Comparison of ENCODE assay signal across 20 cellular contexts in genomic region chr17:81825841-81826471, GRCh38. TPM values are rescaled to one million over a fixed set of nuclear protein-coding genes. Genes with fewer than 3 reads are reported as not detected.
DNase-seq lines count a peak whose midpoint lies in the region; ATAC-seq and TF ChIP-seq lines count a peak whose summit lies in the region.
"Had no signal": no experiment of that assay in that cellular context is flagged by ENCODE, and none has a peak within 500 bp of the region (broad histone marks: within the 10 kb centered on the region; RNA-seq: fewer than 3 reads in every experiment).

No MANE protein-coding gene starts in this region.

- TF ChIP-seq CTCF in HEK293 (tag by site-specific recombination; IDR thresholded peaks at IDR 0.05), result peak; percentile 80
- TF ChIP-seq CTCF in neural crest cell (conservative IDR thresholded peaks at IDR 0.05), result peak; percentile 16

- peak overlapping the region; percentile 13 for H3K27ac Mint-ChIP-seq in activated T-helper 17 cell treated with anti-CD3 and anti-CD28 coated beads, Interleukin-2, amount 50 U/mL, for 72 hours
- H3K27ac Mint-ChIP-seq in neural crest cell (ENCODE audit: unreplicated experiment), result no peak overlapping the region
- H3K27ac Mint-ChIP-seq: activated T-cell treated with anti-CD3 and anti-CD28 coated beads, Interleukin-2, amount 50 U/mL, for 24 hours had no signal

- no peaks in the 10 kb centered on the region for H3K36me3 Mint-ChIP-seq in activated T-helper 17 cell treated with anti-CD3 and anti-CD28 coated beads, Interleukin-2, amount 50 U/mL, for 72 hours (ENCODE audit: low read depth)
- H3K36me3 Mint-ChIP-seq in neural crest cell (ENCODE audit: low read depth), result peaks cover 3% of the 10 kb centered on the region

- CTCF ChIA-PET in HEK293 (lab: Yijun Ruan, JAX), result interaction anchor here (0.6 kb wide), 1 partner anchor 326 kb away, joined by 4 read pairs; no protein-coding TSS in a partner anchor

- H3K9me3 ChIP-seq in HEK293 (ENCODE audit: control insufficient read depth, insufficient read depth, low read depth, low read length), result no peaks in the 10 kb centered on the region
- H3K9me3 ChIP-seq: BLaER1, testis had no signal

- H3K27me3 Mint-ChIP-seq in activated T-helper 17 cell treated with anti-CD3 and anti-CD28 coated beads, Interleukin-2, amount 50 U/mL, for 72 hours, result no peaks in the 10 kb centered on the region
- no peaks in the 10 kb centered on the region for H3K27me3 Mint-ChIP-seq in neural crest cell (ENCODE audit: low read depth)
- H3K27me3 Mint-ChIP-seq: activated T-cell treated with anti-CD3 and anti-CD28 coated beads, Interleukin-2, amount 50 U/mL, for 24 hours had no signal

- H3K4me3 Mint-ChIP-seq in activated T-helper 17 cell treated with anti-CD3 and anti-CD28 coated beads, Interleukin-2, amount 50 U/mL, for 72 hours, result no peak overlapping the region
- peak overlapping the region; percentile 21 for H3K4me3 Mint-ChIP-seq in neural crest cell
- H3K4me3 Mint-ChIP-seq: activated T-cell treated with anti-CD3 and anti-CD28 coated beads, Interleukin-2, amount 50 U/mL, for 24 hours had no signal

- no peak for ATAC-seq in activated T-helper 17 cell treated with anti-CD3 and anti-CD28 coated beads, Interleukin-2, amount 50 U/mL, for 72 hours (replicated peaks)
- ATAC-seq in GM19035 (IDR thresholded peaks at IDR 0.05; ENCODE audit: unreplicated experiment), result no peak
- ATAC-seq: sciatic nerve had no signal

- H3K4me1 Mint-ChIP-seq in activated T-helper 17 cell treated with anti-CD3 and anti-CD28 coated beads, Interleukin-2, amount 50 U/mL, for 72 hours, result peaks cover 5% of the 10 kb centered on the region
- H3K4me1 Mint-ChIP-seq in neural crest cell, result peaks cover 26% of the 10 kb centered on the region

- no peak overlapping the region for H3K4me3 ChIP-seq in HEK293 (ENCODE audit: low read depth, low read length)
- H3K4me3 ChIP-seq: BLaER1, SK-N-MC, testis had no signal

- peaks cover 10% of the 10 kb centered on the region for H3K4me1 ChIP-seq in HEK293 (ENCODE audit: control insufficient read depth, insufficient read depth, low read length)

- DNase-seq in ELF-1 (ENCODE audit: low read depth, low spot score), result peak; percentile 35
- DNase-seq in neural crest cell (ENCODE audit: low read depth, low spot score), result no peak
- no peak for DNase-seq in activated CD4-positive, CD25-positive, alpha-beta regulatory T cell (lab: John Stamatoyannopoulos, UW)
- DNase-seq in NCI-H1105 treated with DMSO at 0.1 percent for 48 hours (lab: John Stamatoyannopoulos, UW), result no peak
- DNase-seq: activated CD4-positive, alpha-beta T cell treated with anti-CD3 and anti-CD28 coated beads, Interleukin-2, amount 50 U/mL, for 4 hours; activated T-cell treated with anti-CD3 and anti-CD28 coated beads, Interleukin-2, amount 50 U/mL, for 24 hours; hypothalamus; NCI-H510A; nucleus accumbens; stimulated activated CD4-positive, alpha-beta T cell treated with anti-CD3 and anti-CD28 coated beads, Interleukin-2, amount 100 ng/mL, for 48 hours; testis had no signal

- POLR2A ChIA-PET in HEK293 (lab: Yijun Ruan, JAX), result interaction anchor here (0.6 to 1.7 kb wide), 6 partner anchors 65 to 310 kb away, joined by 3 to 6 read pairs (median 4); partner anchors contain the start of genes ALYREF and SLC25A10

- H3K27ac ChIP-seq in HEK293 (ENCODE audit: extremely low read depth, low read depth, low read length), result no peak overlapping the region
- H3K27ac ChIP-seq: KMS-11, SK-N-MC, testis had no signal

- peaks cover 0 to 10% of the 10 kb centered on the region in 2 experiments; a peak in 2 of 3 replicates for H3K36me3 ChIP-seq in HEK293 (ENCODE audit: control insufficient read depth in 2 of 2, insufficient read depth in 1 of 2, low read length in 2 of 2)

- H3K9me3 Mint-ChIP-seq in activated T-helper 17 cell treated with anti-CD3 and anti-CD28 coated beads, Interleukin-2, amount 50 U/mL, for 72 hours, result no peaks in the 10 kb centered on the region
- no peaks in the 10 kb centered on the region for H3K9me3 Mint-ChIP-seq in neural crest cell
- H3K9me3 Mint-ChIP-seq: activated T-cell treated with anti-CD3 and anti-CD28 coated beads, Interleukin-2, amount 50 U/mL, for 24 hours had no signal

TF ChIP-seq in HEK293, 187 proteins besides CTCF, POLR2A, EP300 and RAD21 (continues in another document):
- TF ChIP-seq, protein P1, sequence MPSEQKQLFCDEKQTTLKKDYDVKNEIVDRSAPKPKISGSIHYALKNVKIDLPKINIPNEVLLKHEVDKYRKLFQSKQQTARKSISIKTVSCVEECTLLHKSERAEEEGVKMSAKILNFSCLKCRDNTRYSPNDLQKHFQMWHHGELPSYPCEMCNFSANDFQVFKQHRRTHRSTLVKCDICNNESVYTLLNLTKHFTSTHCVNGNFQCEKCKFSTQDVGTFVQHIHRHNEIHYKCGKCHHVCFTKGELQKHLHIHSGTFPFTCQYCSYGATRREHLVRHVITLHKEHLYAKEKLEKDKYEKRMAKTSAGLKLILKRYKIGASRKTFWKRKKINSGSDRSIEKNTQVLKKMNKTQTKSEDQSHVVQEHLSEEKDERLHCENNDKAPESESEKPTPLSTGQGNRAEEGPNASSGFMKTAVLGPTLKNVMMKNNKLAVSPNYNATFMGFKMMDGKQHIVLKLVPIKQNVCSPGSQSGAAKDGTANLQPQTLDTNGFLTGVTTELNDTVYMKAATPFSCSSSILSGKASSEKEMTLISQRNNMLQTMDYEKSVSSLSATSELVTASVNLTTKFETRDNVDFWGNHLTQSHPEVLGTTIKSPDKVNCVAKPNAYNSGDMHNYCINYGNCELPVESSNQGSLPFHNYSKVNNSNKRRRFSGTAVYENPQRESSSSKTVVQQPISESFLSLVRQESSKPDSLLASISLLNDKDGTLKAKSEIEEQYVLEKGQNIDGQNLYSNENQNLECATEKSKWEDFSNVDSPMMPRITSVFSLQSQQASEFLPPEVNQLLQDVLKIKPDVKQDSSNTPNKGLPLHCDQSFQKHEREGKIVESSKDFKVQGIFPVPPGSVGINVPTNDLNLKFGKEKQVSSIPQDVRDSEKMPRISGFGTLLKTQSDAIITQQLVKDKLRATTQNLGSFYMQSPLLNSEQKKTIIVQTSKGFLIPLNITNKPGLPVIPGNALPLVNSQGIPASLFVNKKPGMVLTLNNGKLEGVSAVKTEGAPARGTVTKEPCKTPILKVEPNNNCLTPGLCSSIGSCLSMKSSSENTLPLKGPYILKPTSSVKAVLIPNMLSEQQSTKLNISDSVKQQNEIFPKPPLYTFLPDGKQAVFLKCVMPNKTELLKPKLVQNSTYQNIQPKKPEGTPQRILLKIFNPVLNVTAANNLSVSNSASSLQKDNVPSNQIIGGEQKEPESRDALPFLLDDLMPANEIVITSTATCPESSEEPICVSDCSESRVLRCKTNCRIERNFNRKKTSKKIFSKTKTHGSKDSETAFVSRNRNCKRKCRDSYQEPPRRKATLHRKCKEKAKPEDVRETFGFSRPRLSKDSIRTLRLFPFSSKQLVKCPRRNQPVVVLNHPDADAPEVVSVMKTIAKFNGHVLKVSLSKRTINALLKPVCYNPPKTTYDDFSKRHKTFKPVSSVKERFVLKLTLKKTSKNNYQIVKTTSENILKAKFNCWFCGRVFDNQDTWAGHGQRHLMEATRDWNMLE (tag by site-specific recombination; conservative IDR thresholded peaks at IDR 0.05; ENCODE audit: low read depth), result no peak
- TF ChIP-seq ZFHX2 (tag by site-specific recombination; conservative IDR thresholded peaks at IDR 0.05) (peak; percentile 67), ZEB2 (tag by site-specific recombination; IDR thresholded peaks at IDR 0.05) (peak; percentile 69), EGR2 (tag by site-specific recombination; IDR thresholded peaks at IDR 0.05; ENCODE audit: low read depth) (peak; percentile 73), GLIS2 (tag by site-specific recombination; IDR thresholded peaks at IDR 0.05) (0 out of 2 replicates have a peak, but pooled peaks have one; percentile 40), GLI4 (tag by site-specific recombination; IDR thresholded peaks at IDR 0.05) (no peak), ZNF114 (tag by site-specific recombination; IDR thresholded peaks at IDR 0.05) (no peak), SCRT2 (tag by site-specific recombination; IDR thresholded peaks at IDR 0.05) (0 out of 2 replicates have a peak, but pooled peaks have one; percentile 15)
- TF ChIP-seq, protein P2, sequence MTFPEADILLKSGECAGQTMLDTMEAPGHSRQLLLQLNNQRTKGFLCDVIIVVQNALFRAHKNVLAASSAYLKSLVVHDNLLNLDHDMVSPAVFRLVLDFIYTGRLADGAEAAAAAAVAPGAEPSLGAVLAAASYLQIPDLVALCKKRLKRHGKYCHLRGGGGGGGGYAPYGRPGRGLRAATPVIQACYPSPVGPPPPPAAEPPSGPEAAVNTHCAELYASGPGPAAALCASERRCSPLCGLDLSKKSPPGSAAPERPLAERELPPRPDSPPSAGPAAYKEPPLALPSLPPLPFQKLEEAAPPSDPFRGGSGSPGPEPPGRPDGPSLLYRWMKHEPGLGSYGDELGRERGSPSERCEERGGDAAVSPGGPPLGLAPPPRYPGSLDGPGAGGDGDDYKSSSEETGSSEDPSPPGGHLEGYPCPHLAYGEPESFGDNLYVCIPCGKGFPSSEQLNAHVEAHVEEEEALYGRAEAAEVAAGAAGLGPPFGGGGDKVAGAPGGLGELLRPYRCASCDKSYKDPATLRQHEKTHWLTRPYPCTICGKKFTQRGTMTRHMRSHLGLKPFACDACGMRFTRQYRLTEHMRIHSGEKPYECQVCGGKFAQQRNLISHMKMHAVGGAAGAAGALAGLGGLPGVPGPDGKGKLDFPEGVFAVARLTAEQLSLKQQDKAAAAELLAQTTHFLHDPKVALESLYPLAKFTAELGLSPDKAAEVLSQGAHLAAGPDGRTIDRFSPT (tag by site-specific recombination; IDR thresholded peaks at IDR 0.05), result 0 out of 2 replicates have a peak, but pooled peaks have one; percentile 17

RNA-seq across cellular contexts. Expression of gene MCRIP1, which starts 7.1 kb away (rescaled TPM):
- 10 to 100 TPM; 45.7 to 94.4 TPM for total RNA-seq in activated T-helper 17 cell treated with anti-CD3 and anti-CD28 coated beads, Interleukin-2, amount 50 U/mL, for 72 hours
- 189 and 200 TPM in 2 replicates for total RNA-seq in neural crest cell

RNA-seq across cellular contexts. Expression of gene PPP1R27, which starts 8.9 kb away (rescaled TPM):
- not detected for total RNA-seq in activated T-helper 17 cell treated with anti-CD3 and anti-CD28 coated beads, Interleukin-2, amount 50 U/mL, for 72 hours
- total RNA-seq in neural crest cell, result not detected in 2 replicates
- total RNA-seq: mononuclear cell, sciatic nerve had no signal

RNA-seq across cellular contexts. Expression of gene GCGR, which starts 22.0 kb away (rescaled TPM):
- under 1 TPM in 1 of 2 donors, not detected in 1; 0.26 TPM for total RNA-seq in activated T-helper 17 cell treated with anti-CD3 and anti-CD28 coated beads, Interleukin-2, amount 50 U/mL, for 72 hours
- total RNA-seq in neural crest cell, result not detected in 2 replicates
- total RNA-seq: cardiac septum, mononuclear cell had no signal

RNA-seq across cellular contexts. Expression of gene P4HB, which starts 34.4 kb away (rescaled TPM):
- total RNA-seq in activated T-helper 17 cell treated with anti-CD3 and anti-CD28 coated beads, Interleukin-2, amount 50 U/mL, for 72 hours, result 100 to 1,000 TPM; 506 to 602 TPM
- total RNA-seq in neural crest cell, result 364 and 368 TPM in 2 replicates

RNA-seq across cellular contexts. Expression of gene ARHGDIA, which starts 45.2 kb away (rescaled TPM):
- 100 to 1,000 TPM; 384 to 814 TPM for total RNA-seq in activated T-helper 17 cell treated with anti-CD3 and anti-CD28 coated beads, Interleukin-2, amount 50 U/mL, for 72 hours
- total RNA-seq in neural crest cell, result 405 and 429 TPM in 2 replicates
